ENCODE assay signal across 30 cellular contexts in the genomic region with DNA sequence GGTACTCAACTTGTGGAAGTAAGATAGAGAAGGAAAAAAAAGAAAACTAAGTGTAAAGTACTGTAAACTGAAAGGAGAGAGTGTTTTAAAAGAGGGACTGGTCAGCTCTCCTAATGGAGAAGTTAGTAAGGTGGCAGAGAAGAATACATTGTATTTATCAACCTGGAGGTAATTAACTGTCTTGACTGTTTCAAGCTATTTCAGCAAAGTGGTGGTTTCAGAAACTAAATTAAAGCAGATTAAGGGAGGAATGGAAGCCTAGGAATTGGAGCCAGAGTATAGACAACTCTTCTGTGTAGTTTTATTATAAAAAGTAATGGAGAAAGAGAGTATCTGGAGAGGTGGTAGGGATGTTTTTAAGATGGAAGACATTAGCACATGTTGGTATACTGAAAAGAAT.
"Had no signal": no experiment of that assay in that cellular context is flagged by ENCODE, and none has a peak within 500 bp of the region (broad histone marks: within the 10 kb centered on the region; RNA-seq: fewer than 3 reads in every experiment).

No MANE protein-coding gene starts in this region.

- H3K4me3 ChIP-seq: adrenal gland, body of pancreas, esophagus muscularis mucosa, left lung, lower lobe of right lung, ovary, psoas muscle, smooth muscle cell, stomach, thyroid gland, upper lobe of left lung had no signal

- H3K9me3 Mint-ChIP-seq: activated CD4-positive, alpha-beta memory T cell treated with anti-CD3 and anti-CD28 coated beads, Interleukin-2, amount 10 ng/mL, durations not matched to agents 7 days and 5 days; activated CD4-positive, alpha-beta T cell treated with anti-CD3 and anti-CD28 coated beads, Interleukin-2, amount 10 ng/mL, durations not matched to agents 7 days and 5 days; activated T-cell treated with anti-CD3 and anti-CD28 coated beads, Interleukin-2, amount 50 U/mL, for 24 hours; natural killer cell; stimulated activated naive B cell treated with anti-CD40 and anti-IgM and Interleukin-4, amounts not matched to agents 10 μg/mL and 1 μg/mL and 100 μg/mL, for 72 hours; WTC11 had no signal

- H3K4me3 Mint-ChIP-seq: activated CD4-positive, alpha-beta memory T cell treated with anti-CD3 and anti-CD28 coated beads, Interleukin-2, amount 10 ng/mL, durations not matched to agents 7 days and 5 days; activated CD4-positive, alpha-beta T cell treated with anti-CD3 and anti-CD28 coated beads, Interleukin-2, amount 10 ng/mL, durations not matched to agents 7 days and 5 days; activated T-cell treated with anti-CD3 and anti-CD28 coated beads, Interleukin-2, amount 50 U/mL, for 24 hours; natural killer cell; stimulated activated naive B cell treated with anti-CD40 and anti-IgM and Interleukin-4, amounts not matched to agents 10 μg/mL and 1 μg/mL and 100 μg/mL, for 72 hours; WTC11 had no signal

- H3K36me3 ChIP-seq: adrenal gland, esophagus muscularis mucosa, left lung, lower lobe of right lung, neutrophil, ovary, stomach, thyroid gland, upper lobe of left lung had no signal

- H3K4me2 ChIP-seq: smooth muscle cell had no signal

- H3K27ac Mint-ChIP-seq: activated CD4-positive, alpha-beta memory T cell treated with anti-CD3 and anti-CD28 coated beads, Interleukin-2, amount 10 ng/mL, durations not matched to agents 7 days and 5 days; activated CD4-positive, alpha-beta T cell treated with anti-CD3 and anti-CD28 coated beads, Interleukin-2, amount 10 ng/mL, durations not matched to agents 7 days and 5 days; activated T-cell treated with anti-CD3 and anti-CD28 coated beads, Interleukin-2, amount 50 U/mL, for 24 hours; natural killer cell; stimulated activated naive B cell treated with anti-CD40 and anti-IgM and Interleukin-4, amounts not matched to agents 10 μg/mL and 1 μg/mL and 100 μg/mL, for 72 hours; WTC11 had no signal

- H3K27ac ChIP-seq: body of pancreas, esophagus muscularis mucosa, foreskin keratinocyte, left lung, lower lobe of right lung, neutrophil, psoas muscle, thyroid gland, upper lobe of left lung had no signal

- H3K27me3 ChIP-seq: adrenal gland, body of pancreas, esophagus muscularis mucosa, ovary, stomach, thyroid gland, upper lobe of left lung had no signal

- H3K4me1 ChIP-seq: foreskin keratinocyte had no signal

- ATAC-seq: body of pancreas; foreskin keratinocyte; left lung; lower lobe of right lung; natural killer cell; psoas muscle; stimulated activated naive B cell treated with anti-CD40 and anti-IgM and Interleukin-4, amounts not matched to agents 10 μg/mL and 1 μg/mL and 100 μg/mL, for 72 hours; WTC11 had no signal

- H3K27me3 Mint-ChIP-seq: activated T-cell treated with anti-CD3 and anti-CD28 coated beads, Interleukin-2, amount 50 U/mL, for 24 hours; stimulated activated naive B cell treated with anti-CD40 and anti-IgM and Interleukin-4, amounts not matched to agents 10 μg/mL and 1 μg/mL and 100 μg/mL, for 72 hours had no signal

- H3K36me3 Mint-ChIP-seq: natural killer cell, WTC11 had no signal

- H3K9me3 ChIP-seq: adrenal gland, body of pancreas, esophagus muscularis mucosa, left lung, lower lobe of right lung, neutrophil, ovary, psoas muscle, stomach, thyroid gland, upper lobe of left lung had no signal

- DNase-seq: activated CD4-positive, alpha-beta memory T cell treated with anti-CD3 and anti-CD28 coated beads, Interleukin-2, amount 10 ng/mL, durations not matched to agents 7 days and 5 days; activated CD4-positive, alpha-beta T cell treated with anti-CD3 and anti-CD28 coated beads for 1 hour; activated CD4-positive, alpha-beta T cell treated with anti-CD3 and anti-CD28 coated beads, Interleukin-2, amount 10 ng/mL, durations not matched to agents 7 days and 5 days; activated CD8-positive, alpha-beta memory T cell treated with anti-CD3 and anti-CD28 coated beads, Interleukin-2, amount 50 U/mL, for 48 hours; activated gamma-delta T cell; activated naive CD4-positive, alpha-beta T cell treated with anti-CD3 and anti-CD28 coated beads, Interleukin-2, amount 50 U/mL, for 16 hours; activated T-cell treated with anti-CD3 and anti-CD28 coated beads, Interleukin-2, amount 50 U/mL, for 24 hours; adrenal gland; aorta; body of pancreas; dermis blood vessel endothelial cell; effector CD4-positive, alpha-beta T cell; foreskin keratinocyte; left lung; lower lobe of right lung; mesenchymal stem cell; natural killer cell; ovary; psoas muscle; stimulated activated CD4-positive, alpha-beta T cell treated with anti-CD3 and anti-CD28 coated beads, Interleukin-15, amount 100 ng/mL, for 24 hours; stimulated activated CD4-positive, alpha-beta T cell treated with anti-CD3 and anti-CD28 coated beads, Interleukin-2, amount 100 ng/mL, for 24 hours; stimulated activated naive B cell treated with anti-CD40 and anti-IgM and Interleukin-4, amounts not matched to agents 10 μg/mL and 1 μg/mL and 100 μg/mL, for 72 hours; stomach; T-helper 1 cell; thyroid gland; upper lobe of left lung had no signal
